In the genomic region with DNA sequence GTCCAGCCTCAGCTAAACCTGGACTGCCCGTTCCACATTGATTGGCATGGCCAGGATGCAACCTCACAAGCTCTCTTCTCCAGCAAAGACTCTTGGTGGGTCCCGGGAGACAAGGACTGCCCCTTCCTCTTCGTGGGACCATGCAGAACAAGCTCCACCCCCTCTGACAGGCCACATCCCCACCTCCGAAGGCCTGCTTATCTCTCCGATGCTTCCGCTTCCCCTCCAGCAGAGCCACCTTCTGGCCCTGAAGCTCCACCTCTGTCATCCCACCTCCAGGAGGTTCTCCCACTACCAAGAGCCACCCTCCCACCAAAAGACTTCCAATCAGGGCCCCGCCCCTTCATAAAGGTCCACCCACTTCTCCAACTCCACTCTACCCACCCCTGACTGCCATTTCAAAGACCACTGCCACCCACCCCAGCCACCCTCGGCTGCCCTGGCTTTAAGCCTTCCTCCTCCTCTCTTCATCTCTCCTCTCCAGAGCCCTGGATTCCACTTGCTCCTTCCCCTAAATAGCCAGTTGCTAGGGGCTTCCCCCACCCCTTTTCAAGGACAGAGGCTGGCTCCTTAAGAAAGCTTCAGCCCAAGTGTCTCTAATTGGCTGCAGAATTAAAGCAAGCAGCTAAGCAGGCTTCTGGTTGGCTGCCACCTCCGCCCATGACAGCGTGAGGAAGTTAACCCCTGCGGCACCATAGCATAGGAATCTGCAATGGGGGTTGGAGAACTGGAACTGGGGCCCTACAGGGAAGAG, we compare ENCODE assay signal across 1 cellular context.
TF ChIP-seq lines count a peak whose summit lies in the region.

No MANE protein-coding gene starts in this region.

TF ChIP-seq in K562, 482 proteins besides CTCF, POLR2A, EP300 and RAD21 (continued from another document and continues in another):
- no peak for TF ChIP-seq MGA (IDR thresholded peaks at IDR 0.05)
- TF ChIP-seq, protein P1, sequence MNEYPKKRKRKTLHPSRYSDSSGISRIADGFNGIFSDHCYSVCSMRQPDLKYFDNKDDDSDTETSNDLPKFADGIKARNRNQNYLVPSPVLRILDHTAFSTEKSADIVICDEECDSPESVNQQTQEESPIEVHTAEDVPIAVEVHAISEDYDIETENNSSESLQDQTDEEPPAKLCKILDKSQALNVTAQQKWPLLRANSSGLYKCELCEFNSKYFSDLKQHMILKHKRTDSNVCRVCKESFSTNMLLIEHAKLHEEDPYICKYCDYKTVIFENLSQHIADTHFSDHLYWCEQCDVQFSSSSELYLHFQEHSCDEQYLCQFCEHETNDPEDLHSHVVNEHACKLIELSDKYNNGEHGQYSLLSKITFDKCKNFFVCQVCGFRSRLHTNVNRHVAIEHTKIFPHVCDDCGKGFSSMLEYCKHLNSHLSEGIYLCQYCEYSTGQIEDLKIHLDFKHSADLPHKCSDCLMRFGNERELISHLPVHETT (CRISPR knock-in tag; conservative IDR thresholded peaks at IDR 0.05 in 1 of 2, IDR thresholded peaks at IDR 0.05 in 1 of 2): no peak
- no peak for TF ChIP-seq KLF6 (CRISPR knock-in tag; IDR thresholded peaks at IDR 0.05; ENCODE audit: borderline replicate concordance)
- TF ChIP-seq ATF4 (CRISPR knock-in tag; IDR thresholded peaks at IDR 0.05): no peak
- TF ChIP-seq RBFOX2 (IDR thresholded peaks at IDR 0.05; ENCODE audit: low read depth, low read length): peak; percentile 62
- 0 out of 2 replicates have a peak, but pooled peaks have one; percentile 15 for TF ChIP-seq MTA3 (IDR thresholded peaks at IDR 0.05; ENCODE audit: borderline replicate concordance)
- TF ChIP-seq CAMTA2 (CRISPR knock-in tag; conservative IDR thresholded peaks at IDR 0.05): no peak
- 0 out of 2 replicates have a peak, but pooled peaks have one; percentile 38 for TF ChIP-seq ZBTB5 (IDR thresholded peaks at IDR 0.05)
- no peak for TF ChIP-seq TEAD4 (IDR thresholded peaks at IDR 0.05; ENCODE audit: low read length)
- no peak for TF ChIP-seq TEAD4 (CRISPR knock-in tag; IDR thresholded peaks at IDR 0.05; ENCODE audit: borderline replicate concordance)
- no peak for TF ChIP-seq U2AF2 (optimal IDR thresholded peaks at IDR 0.05; ENCODE audit: low read depth, low read length)
- no peak for TF ChIP-seq TSC22D4 (tag; IDR thresholded peaks at IDR 0.05)
- 0 out of 2 replicates have a peak, but pooled peaks have one; percentile 39 for TF ChIP-seq XRCC5 (IDR thresholded peaks at IDR 0.05; ENCODE audit: low read depth, low read length)
- no peak for TF ChIP-seq KDM2B (CRISPR knock-in tag; IDR thresholded peaks at IDR 0.05)
- peak; percentile 43; the same call in 1 of the 2 replicates for TF ChIP-seq ZNF584 (CRISPR knock-in tag; IDR thresholded peaks at IDR 0.05; ENCODE audit: low read depth)
- TF ChIP-seq SMAD2 (IDR thresholded peaks at IDR 0.05; ENCODE audit: low read depth, low read length): no peak
- TF ChIP-seq ZSCAN29 (IDR thresholded peaks at IDR 0.05): no peak
- TF ChIP-seq, protein P2, sequence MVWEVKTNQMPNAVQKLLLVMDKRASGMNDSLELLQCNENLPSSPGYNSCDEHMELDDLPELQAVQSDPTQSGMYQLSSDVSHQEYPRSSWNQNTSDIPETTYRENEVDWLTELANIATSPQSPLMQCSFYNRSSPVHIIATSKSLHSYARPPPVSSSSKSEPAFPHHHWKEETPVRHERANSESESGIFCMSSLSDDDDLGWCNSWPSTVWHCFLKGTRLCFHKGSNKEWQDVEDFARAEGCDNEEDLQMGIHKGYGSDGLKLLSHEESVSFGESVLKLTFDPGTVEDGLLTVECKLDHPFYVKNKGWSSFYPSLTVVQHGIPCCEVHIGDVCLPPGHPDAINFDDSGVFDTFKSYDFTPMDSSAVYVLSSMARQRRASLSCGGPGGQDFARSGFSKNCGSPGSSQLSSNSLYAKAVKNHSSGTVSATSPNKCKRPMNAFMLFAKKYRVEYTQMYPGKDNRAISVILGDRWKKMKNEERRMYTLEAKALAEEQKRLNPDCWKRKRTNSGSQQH (CRISPR knock-in tag; IDR thresholded peaks at IDR 0.05): peak; percentile 68; the same call in 1 of the 2 replicates
- no peak for TF ChIP-seq MAZ (CRISPR knock-in tag; conservative IDR thresholded peaks at IDR 0.05 in 1 of 2, IDR thresholded peaks at IDR 0.05 in 1 of 2)
- TF ChIP-seq KLF13 (tag; IDR thresholded peaks at IDR 0.05; ENCODE audit: borderline replicate concordance, low read depth): no peak; the same call in 1 of the 2 replicates
- TF ChIP-seq ZFP30 (CRISPR knock-in tag; IDR thresholded peaks at IDR 0.05; ENCODE audit: borderline replicate concordance): no peak
- TF ChIP-seq, protein P3, sequence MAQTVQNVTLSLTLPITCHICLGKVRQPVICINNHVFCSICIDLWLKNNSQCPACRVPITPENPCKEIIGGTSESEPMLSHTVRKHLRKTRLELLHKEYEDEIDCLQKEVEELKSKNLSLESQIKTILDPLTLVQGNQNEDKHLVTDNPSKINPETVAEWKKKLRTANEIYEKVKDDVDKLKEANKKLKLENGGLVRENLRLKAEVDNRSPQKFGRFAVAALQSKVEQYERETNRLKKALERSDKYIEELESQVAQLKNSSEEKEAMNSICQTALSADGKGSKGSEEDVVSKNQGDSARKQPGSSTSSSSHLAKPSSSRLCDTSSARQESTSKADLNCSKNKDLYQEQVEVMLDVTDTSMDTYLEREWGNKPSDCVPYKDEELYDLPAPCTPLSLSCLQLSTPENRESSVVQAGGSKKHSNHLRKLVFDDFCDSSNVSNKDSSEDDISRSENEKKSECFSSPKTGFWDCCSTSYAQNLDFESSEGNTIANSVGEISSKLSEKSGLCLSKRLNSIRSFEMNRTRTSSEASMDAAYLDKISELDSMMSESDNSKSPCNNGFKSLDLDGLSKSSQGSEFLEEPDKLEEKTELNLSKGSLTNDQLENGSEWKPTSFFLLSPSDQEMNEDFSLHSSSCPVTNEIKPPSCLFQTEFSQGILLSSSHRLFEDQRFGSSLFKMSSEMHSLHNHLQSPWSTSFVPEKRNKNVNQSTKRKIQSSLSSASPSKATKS (CRISPR knock-in tag; IDR thresholded peaks at IDR 0.05): no peak
- no peak for TF ChIP-seq CSDE1 (IDR thresholded peaks at IDR 0.05)
- no peak for TF ChIP-seq ZNF280A (IDR thresholded peaks at IDR 0.05; ENCODE audit: low read depth, partially characterized antibody)
- peak; percentile 48; the same call in 1 of the 2 replicates for TF ChIP-seq CREM (IDR thresholded peaks at IDR 0.05; ENCODE audit: low read depth)
- no peak for TF ChIP-seq FOXA1 (IDR thresholded peaks at IDR 0.05; ENCODE audit: borderline replicate concordance)
- TF ChIP-seq BCL6 (CRISPR knock-in tag; IDR thresholded peaks at IDR 0.05): no peak
- no peak for TF ChIP-seq ETS1 (conservative IDR thresholded peaks at IDR 0.05; ENCODE audit: control insufficient read depth, low read depth, low read length)
- TF ChIP-seq KDM5B (IDR thresholded peaks at IDR 0.05; ENCODE audit: insufficient replicate concordance, low read depth, low read length): no peak
